7 cellular contexts compared by ENCODE assay signal in the genomic region with DNA sequence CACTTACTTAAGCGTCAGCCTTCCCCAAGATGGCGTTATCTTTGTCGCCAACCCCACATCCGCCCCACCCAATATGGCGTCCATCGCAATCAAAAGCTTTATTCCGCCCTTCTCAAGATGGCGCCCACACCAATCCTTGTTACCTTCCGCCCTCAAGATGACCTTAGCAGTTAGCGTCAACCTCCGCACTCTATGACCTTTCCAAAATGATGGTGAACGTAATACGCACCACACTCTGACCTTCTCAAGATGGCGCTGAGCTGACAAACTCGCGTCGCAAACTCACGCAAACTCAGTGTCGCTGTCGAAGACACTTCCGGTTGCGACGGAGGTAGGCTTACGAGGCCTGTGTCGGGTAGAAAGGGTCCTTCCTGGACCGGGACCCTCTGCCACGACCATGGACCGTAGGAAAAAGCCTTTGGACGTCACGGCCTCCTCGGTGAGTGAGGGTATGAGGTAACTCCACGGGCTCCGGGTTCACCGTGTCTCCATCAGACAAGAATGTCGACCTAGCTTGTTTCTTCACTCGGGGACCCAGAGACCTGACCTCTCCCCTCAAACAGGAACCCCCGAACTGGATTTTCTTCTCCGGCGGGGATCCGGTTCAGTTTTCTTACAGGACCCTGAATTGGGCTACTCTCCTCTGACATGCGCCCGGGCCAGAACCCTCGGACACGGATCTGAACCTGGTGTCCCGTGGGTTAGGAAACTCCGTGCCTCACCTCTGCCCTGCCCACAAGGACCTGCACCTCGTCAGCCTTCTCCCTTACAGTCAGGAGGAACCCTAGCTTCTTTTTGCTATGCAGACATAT.
A peak's percentile ranks its signal among the peaks of the same experiment; 100 is the strongest.
DNase-seq lines count a peak whose midpoint lies in the region; ATAC-seq lines count a peak whose summit lies in the region.

A gene (plus strand): TSS at position 323 of the 812 bp plus-strand sequence. CDS start 75 bp downstream, at position 398.

- peak; percentile 95 to 99 for DNase-seq in NCI-H2081 (lab: John Stamatoyannopoulos, UW)
- DNase-seq in T1000 (lab: John Stamatoyannopoulos, UW) = peak; percentile 95
- peak; percentile 98 for DNase-seq in astrocyte of the hippocampus (ENCODE audit: low read depth, low spot score)
- DNase-seq in hippocampal formation (lab: John Stamatoyannopoulos, UW) = peak; percentile 96 to 100
- peak; percentile 98 for DNase-seq in retina

- ATAC-seq in GM18508 (IDR thresholded peaks at IDR 0.05; ENCODE audit: insufficient read depth, unreplicated experiment) (peak; percentile 95), HG03025 (IDR thresholded peaks at IDR 0.05; ENCODE audit: low FRiP score, unreplicated experiment) (peak; percentile 99)

Comparison
In these comparisons a context has a peak if more than half of its experiments do, and no peak if none do; other contexts are left out.
1. Peak in every context shown above with its lines: DNase-seq and ATAC-seq.